20 cellular contexts compared by ENCODE assay signal in genomic region chr4:88257726-88258125, GRCh38. TPM values are rescaled to one million over a fixed set of nuclear protein-coding genes. Genes with fewer than 3 reads are reported as not detected.
A peak's percentile ranks its signal among the peaks of the same experiment; 100 is the strongest.
DNase-seq lines count a peak whose midpoint lies in the region; ATAC-seq, FAIRE-seq and TF ChIP-seq lines count a peak whose summit lies in the region.
"Had no signal": no experiment of that assay in that cellular context is flagged by ENCODE, and none has a peak within 500 bp of the region (broad histone marks: within the 10 kb centered on the region; RNA-seq: fewer than 3 reads in every experiment).

No MANE protein-coding gene starts in this region.

- no peak overlapping the region for H3K23ac ChIP-seq in IMR-90 (ENCODE audit: low read depth, low read length)

- no CpG with 5 or more reads among the region's 2 CpGs for WGBS in IMR-90 (ENCODE audit: extremely low coverage in 2 of 2, insufficient read length in 1 of 2), 2 experiments

- no peaks in the 10 kb centered on the region for H3K4me1 ChIP-seq in IMR-90 (ENCODE audit: control insufficient read depth, insufficient read depth, low read length)
- H3K4me1 ChIP-seq: BLaER1, Caco-2, HAP-1 had no signal

- FAIRE-seq in GM18507 (lab: Jason Lieb, UNC) = peak; percentile 24
- FAIRE-seq: G401.6, GM12892, H54 had no signal

- H3K4me3 ChIP-seq in IMR-90 (ENCODE audit: insufficient read depth, low read depth, low read length) = no peak overlapping the region
- H3K4me3 ChIP-seq: BLaER1, HAP-1 had no signal

- H3K18ac ChIP-seq in IMR-90 (ENCODE audit: low read depth, low read length) = no peak overlapping the region

- CTCF ChIA-PET in IMR-90 (lab: Yijun Ruan, JAX) = no interaction called here

- no peak for TF ChIP-seq RAD21 in IMR-90 (IDR thresholded peaks at IDR 0.05; ENCODE audit: low read length)

- dilution Hi-C loops in IMR-90 (cut with HindIII; ENCODE audit: low sequenced_read_pairs, unreplicated experiment) = no loop called here

- H3K27ac ChIP-seq in IMR-90 (ENCODE audit: insufficient read depth, low read length) = no peak overlapping the region
- H3K27ac ChIP-seq: BLaER1, C4-2B had no signal

- POLR2A ChIA-PET in IMR-90 (lab: Charles Lee; ENCODE audit: unreplicated experiment) = no interaction called here

- H2BK15ac ChIP-seq in IMR-90 (ENCODE audit: low read depth, low read length) = no peak overlapping the region

- intact Hi-C loops in IMR-90 (cut with micrococcal nuclease) = no loop called here

- H3K9me1 ChIP-seq in IMR-90 (ENCODE audit: insufficient read depth, low read length) = no peaks in the 10 kb centered on the region

- H2BK20ac ChIP-seq in IMR-90 (ENCODE audit: low read depth, low read length) = no peak overlapping the region

- no peak overlapping the region for H2AFZ ChIP-seq in IMR-90 (replicated peaks; ENCODE audit: low read length, poor library complexity)

- H4K8ac ChIP-seq in IMR-90 (ENCODE audit: low read depth in 2 of 2, low read length in 2 of 2) = no peak overlapping the region

- no peak overlapping the region for H3K4me2 ChIP-seq in IMR-90 (ENCODE audit: low read depth, low read length)
- H3K4me2 ChIP-seq: BLaER1 had no signal

- no peak overlapping the region for H4K5ac ChIP-seq in IMR-90 (ENCODE audit: low read depth, low read length)

- no peak overlapping the region for H4K91ac ChIP-seq in IMR-90 (ENCODE audit: insufficient read depth, low read depth, low read length)

- no peak overlapping the region for H3K14ac ChIP-seq in IMR-90 (replicated peaks; ENCODE audit: low read depth, low read length)

- no peaks in the 10 kb centered on the region for H3K79me1 ChIP-seq in IMR-90 (ENCODE audit: low read depth in 1 of 2, low read length in 2 of 2)

- TSS peak; percentile 15 for BruUV-seq in IMR-90 (replicated peaks; lab: Mats Ljungman, UMichigan)

- TF ChIP-seq CTCF in IMR-90 (conservative IDR thresholded peaks at IDR 0.05; ENCODE audit: low read depth, low read length) = no peak

- no peak overlapping the region for H3K4ac ChIP-seq in IMR-90 (ENCODE audit: low read depth, low read length)

- DNase-seq in Ammon's horn (ENCODE audit: low spot score) (peak; percentile 67), GM18507 (ENCODE audit: extremely low spot score, insufficient read length, low read depth) (no peak), IMR-90 (no peak), middle frontal gyrus (ENCODE audit: extremely low spot score, low spot score) (peak; percentile 14), NCI-H2196 (lab: John Stamatoyannopoulos, UW; ENCODE audit: unreplicated experiment) (no peak), HT-29 (ENCODE audit: low spot score) (no peak)
- DNase-seq: Caco-2; CD4-positive, CD25-positive, alpha-beta regulatory T cell; CD8-positive, alpha-beta T cell; DMS153; DND-41; GOT3; HFFc6 had no signal

- ATAC-seq in IMR-90 (ENCODE audit: low read depth) = no peak
- no peak for ATAC-seq in GM18909 (IDR thresholded peaks at IDR 0.05; ENCODE audit: poor library complexity, unreplicated experiment)
- ATAC-seq: CD8-positive, alpha-beta T cell had no signal

- H3K56ac ChIP-seq in IMR-90 (ENCODE audit: extremely low read depth, insufficient read depth, low read length) = no peak overlapping the region

- no peaks in the 10 kb centered on the region for H4K20me1 ChIP-seq in IMR-90 (ENCODE audit: insufficient read depth, low read length)
- H4K20me1 ChIP-seq: BLaER1 had no signal

- H2AK5ac ChIP-seq in IMR-90 (ENCODE audit: low read depth, low read length) = no peak overlapping the region

- H3K36me3 ChIP-seq in IMR-90 (ENCODE audit: control insufficient read depth, insufficient read depth, low read length) = no peaks in the 10 kb centered on the region

- no peaks in the 10 kb centered on the region for H3K9me3 ChIP-seq in IMR-90 (ENCODE audit: control insufficient read depth, insufficient read depth, low read length)
- H3K9me3 ChIP-seq: BLaER1, Caco-2, HAP-1 had no signal

- no peaks in the 10 kb centered on the region; the same call in 1 of the 2 replicates for H3K27me3 ChIP-seq in IMR-90 (ENCODE audit: control insufficient read depth, insufficient read depth, low read length)
- H3K27me3 ChIP-seq: BLaER1 had no signal

- H2AK9ac ChIP-seq in IMR-90 (replicated peaks; ENCODE audit: low read depth, low read length, poor library complexity) = no peak overlapping the region

- in situ Hi-C loops in IMR-90 (cut with MboI; ENCODE audit: low sequenced_read_pairs) = no loop called here

- no peak overlapping the region for H2BK120ac ChIP-seq in IMR-90 (ENCODE audit: low read depth, low read length)

- H2BK5ac ChIP-seq in IMR-90 (ENCODE audit: low read depth, low read length, poor library complexity, severe bottlenecking) = no peak overlapping the region

- H3K9ac ChIP-seq in IMR-90 (ENCODE audit: low read depth, low read length) = no peak overlapping the region
- H3K9ac ChIP-seq: BLaER1 had no signal

- no peak for TF ChIP-seq POLR2A in IMR-90 (IDR thresholded peaks at IDR 0.05; ENCODE audit: low read depth, low read length)

TF ChIP-seq in IMR-90, 13 proteins besides CTCF, POLR2A, EP300 and RAD21:
- no peak for TF ChIP-seq ELK1 (IDR thresholded peaks at IDR 0.05; ENCODE audit: borderline replicate concordance, low read depth, low read length)
- TF ChIP-seq SMC3 (IDR thresholded peaks at IDR 0.05; ENCODE audit: low read depth, low read length) = no peak
- no peak for TF ChIP-seq RFX5 (IDR thresholded peaks at IDR 0.05; ENCODE audit: low read depth, low read length)
- TF ChIP-seq CEBPB (IDR thresholded peaks at IDR 0.05; ENCODE audit: low read depth, low read length) = no peak
- no peak for TF ChIP-seq MAZ (IDR thresholded peaks at IDR 0.05; ENCODE audit: borderline replicate concordance, low read depth, low read length)
- no peak for TF ChIP-seq FOS (IDR thresholded peaks at IDR 0.05; ENCODE audit: low read depth, low read length)
- no peak for TF ChIP-seq USF2 (IDR thresholded peaks at IDR 0.05; ENCODE audit: low read depth, low read length)
- no peak for TF ChIP-seq MXI1 (IDR thresholded peaks at IDR 0.05; ENCODE audit: borderline replicate concordance, low read depth, low read length)
- TF ChIP-seq BHLHE40 (IDR thresholded peaks at IDR 0.05; ENCODE audit: low read depth, low read length) = no peak
- no peak for TF ChIP-seq RCOR1 (IDR thresholded peaks at IDR 0.05; ENCODE audit: insufficient replicate concordance, low read length)
- no peak for TF ChIP-seq CHD1 (IDR thresholded peaks at IDR 0.05; ENCODE audit: low read depth, low read length)
- no peak for TF ChIP-seq NFE2L2 (IDR thresholded peaks at IDR 0.05; ENCODE audit: low read depth, low read length)
- TF ChIP-seq MAFK (IDR thresholded peaks at IDR 0.05; ENCODE audit: low read depth, low read length) = no peak
TF ChIP-seq in IMR-90: peak in this region for 0.

RNA-seq across cellular contexts. Expression of gene PPM1K, which starts 26.6 kb away (rescaled TPM):
- 11.5 and 11.9 TPM in 2 replicates for total RNA-seq in IMR-90 (2012; rRNA removed)
- 5.4 and 6.1 TPM in 2 replicates for polyA plus RNA-seq in IMR-90 (2012; rRNA removed)
- polyA plus RNA-seq in IMR-90 (2012; cell fraction: cytosol; rRNA removed) = 4.0 and 4.1 TPM in 2 replicates
- 7.1 and 10.1 TPM in 2 replicates for polyA plus RNA-seq in IMR-90 (2012; cell fraction: nucleus; rRNA removed; ENCODE audit: low replicate concordance)
- total RNA-seq in HT-29 (2014; rRNA removed; shearing (Covaris generic)) = 4.1 and 11.0 TPM in 2 replicates

Comparison
In these comparisons a context has a peak if more than half of its experiments do, and no peak if none do; other contexts are left out.
1. DNase-seq: peak in Ammon's horn (single experiment) and middle frontal gyrus (single experiment); none in GM18507 (single experiment), IMR-90 (single experiment), NCI-H2196 (single experiment) and HT-29 (single experiment).